In the genomic region with DNA sequence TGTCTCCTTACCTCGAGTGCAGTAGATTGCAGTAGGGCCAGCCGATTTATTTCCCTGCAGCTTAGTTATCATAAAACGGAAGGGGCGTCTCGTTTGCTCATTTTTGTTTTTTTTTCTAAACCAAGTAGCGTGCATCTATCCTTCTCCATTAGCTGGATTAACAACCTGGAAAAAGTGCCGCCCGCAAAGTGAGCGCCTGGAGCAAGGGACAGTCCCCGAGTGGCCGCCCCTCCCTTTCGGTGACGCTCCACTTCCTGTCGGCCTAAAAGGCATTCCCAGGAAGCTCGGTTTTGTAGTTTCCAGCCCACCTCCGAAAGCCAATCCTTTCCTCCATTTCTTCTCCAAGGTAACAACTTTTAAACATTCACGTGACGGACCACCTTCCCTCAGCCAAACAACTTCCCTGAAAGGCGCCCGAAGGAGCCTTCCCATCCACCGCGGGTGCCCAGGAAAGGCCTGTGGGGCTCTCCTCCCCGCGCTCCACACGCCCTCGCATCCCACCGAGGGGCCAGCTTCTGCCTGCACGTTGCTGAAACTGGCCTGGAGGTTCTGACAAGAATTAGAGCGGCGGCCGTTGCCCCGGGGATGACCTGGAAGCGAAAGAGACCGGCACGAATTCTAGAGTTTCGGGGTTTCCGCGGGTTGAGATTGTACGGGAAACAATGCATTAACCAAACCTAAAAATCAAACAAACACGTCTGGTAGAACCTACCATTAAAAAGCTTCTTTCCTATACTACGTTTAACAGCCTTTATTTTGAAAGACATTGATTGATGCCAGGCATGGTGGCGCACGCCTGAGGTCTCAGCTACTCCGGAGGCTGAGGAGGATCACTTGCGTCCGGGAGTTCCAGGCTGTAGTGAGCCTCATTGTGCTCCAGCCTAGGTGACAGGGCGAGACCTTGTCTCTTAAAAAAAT, we compare ENCODE assay signal across 8 cellular contexts. TPM values are rescaled to one million over a fixed set of nuclear protein-coding genes. Genes with fewer than 3 reads are reported as not detected.
DNase-seq lines count a peak whose midpoint lies in the region; ATAC-seq, FAIRE-seq and TF ChIP-seq lines count a peak whose summit lies in the region.

A gene with protein sequence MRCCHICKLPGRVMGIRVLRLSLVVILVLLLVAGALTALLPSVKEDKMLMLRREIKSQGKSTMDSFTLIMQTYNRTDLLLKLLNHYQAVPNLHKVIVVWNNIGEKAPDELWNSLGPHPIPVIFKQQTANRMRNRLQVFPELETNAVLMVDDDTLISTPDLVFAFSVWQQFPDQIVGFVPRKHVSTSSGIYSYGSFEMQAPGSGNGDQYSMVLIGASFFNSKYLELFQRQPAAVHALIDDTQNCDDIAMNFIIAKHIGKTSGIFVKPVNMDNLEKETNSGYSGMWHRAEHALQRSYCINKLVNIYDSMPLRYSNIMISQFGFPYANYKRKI (minus strand): TSS at position 221 of the 918 bp plus-strand sequence. CDS start 6,085 bp downstream, outside the sequence.

- peaks cover 26% of the 10 kb centered on the region for H3K4me1 ChIP-seq in endothelial cell of umbilical vein (ENCODE audit: control insufficient read depth, extremely low read depth, insufficient read depth, low read length)

- no peaks in the 10 kb centered on the region for H4K20me1 ChIP-seq in endothelial cell of umbilical vein (replicated peaks; ENCODE audit: control insufficient read depth, extremely low read depth, insufficient read depth, low read length)

- POLR2A ChIA-PET in endothelial cell of umbilical vein (lab: Charles Lee): interaction anchor here (1.1 to 1.4 kb wide), 2 partner anchors 345 to 394 kb away, joined by 3 to 4 read pairs; no protein-coding TSS in a partner anchor

- peaks cover 3% of the 10 kb centered on the region for H3K9me3 ChIP-seq in endothelial cell of umbilical vein (replicated peaks; ENCODE audit: control insufficient read depth, insufficient read depth, low read length)

- H3K79me2 ChIP-seq in endothelial cell of umbilical vein (ENCODE audit: control insufficient read depth, insufficient read depth, low read length): peaks cover 53% of the 10 kb centered on the region

- CTCF ChIA-PET in endothelial cell of umbilical vein (lab: Charles Lee): interaction anchor here (0.8 to 2.1 kb wide), 10 partner anchors 10 to 543 kb away, joined by 3 to 23 read pairs (median 5); no protein-coding TSS in a partner anchor

- H3K36me3 Mint-ChIP-seq in mesothelial cell of epicardium: peaks cover 27% of the 10 kb centered on the region

- H3K27me3 ChIP-seq in endothelial cell of umbilical vein (ENCODE audit: control insufficient read depth in 2 of 2, insufficient read depth in 2 of 2, low read length in 2 of 2): no peaks in the 10 kb centered on the region

- peak within 1 kb of the TSS; percentile 96 for H3K4me2 ChIP-seq in endothelial cell of umbilical vein (ENCODE audit: insufficient read depth, low read length)

- intact Hi-C loops in endothelial cell of umbilical vein (cut with micrococcal nuclease): loop anchor here (1.0 to 10.0 kb wide), 4 partner anchors 341 to 760 kb away; a partner anchor contains a TSS

- peak within 1 kb of the TSS; percentile 98 for H3K27ac Mint-ChIP-seq in mesothelial cell of epicardium

- H3K27me3 Mint-ChIP-seq in mesothelial cell of epicardium (ENCODE audit: low read depth): no peaks in the 10 kb centered on the region

- DNase-seq in COR-L47 (lab: John Stamatoyannopoulos, UW): peak; percentile 86
- DNase-seq in HTR-8/SVneo (ENCODE audit: insufficient read length, low spot score): peak; percentile 53
- DNase-seq in NOMO-1 treated with dmso at 0.1 percent for 144 hours (lab: John Stamatoyannopoulos, UW; ENCODE audit: unreplicated experiment): peak; percentile 35
- peak; percentile 33 for DNase-seq in activated T-cell treated with anti-CD3 and anti-CD28 coated beads for 1 hour (ENCODE audit: low read depth)
- peak; percentile 84 for DNase-seq in endothelial cell of umbilical vein (ENCODE audit: low read depth, low spot score)
- peak; percentile 61 to 79 for DNase-seq in mesothelial cell of epicardium (ENCODE audit: low spot score in 2 of 2, unreplicated experiment in 2 of 2)
- peak; percentile 8 to 21 for DNase-seq in stimulated activated CD8-positive, alpha-beta memory T cell treated with anti-CD3 and anti-CD28 coated beads, Interleukin-2, amount 100 ng/mL, for 1 hour (ENCODE audit: low read depth in 2 of 2)

- H3K9me3 Mint-ChIP-seq in mesothelial cell of epicardium: peaks cover 12% of the 10 kb centered on the region

- dilution Hi-C loops in endothelial cell of umbilical vein (cut with MboI; ENCODE audit: extremely low pct_ligation_motif_present, low sequenced_read_pairs): no loop called here

- peak; percentile 42 for ATAC-seq in GM21360 (IDR thresholded peaks at IDR 0.05; ENCODE audit: unreplicated experiment)

- H3K4me1 Mint-ChIP-seq in mesothelial cell of epicardium: peaks cover 38% of the 10 kb centered on the region

- H2AFZ ChIP-seq in endothelial cell of umbilical vein (ENCODE audit: low read depth, low read length): peak within 1 kb of the TSS; percentile 79

- H3K4me3 Mint-ChIP-seq in mesothelial cell of epicardium: peak within 1 kb of the TSS; percentile 99

- TSS peak; percentile 47 for BruUV-seq in endothelial cell of umbilical vein (replicated peaks; lab: Mats Ljungman, UMichigan)

- peaks cover 0 to 4% of the 10 kb centered on the region in 2 experiments for H3K36me3 ChIP-seq in endothelial cell of umbilical vein (ENCODE audit: control insufficient read depth in 2 of 2, extremely low read depth in 1 of 2, insufficient read depth in 2 of 2, low read length in 2 of 2)

- H3K4me3 ChIP-seq in endothelial cell of umbilical vein (replicated peaks in 1 of 3; ENCODE audit: insufficient read depth in 1 of 3, low read depth in 1 of 3, low read length in 3 of 3): peak within 1 kb of the TSS; percentile 87 to 91 (median 91)

- FAIRE-seq in HTR-8/SVneo (lab: Jason Lieb, UNC) (no peak), endothelial cell of umbilical vein (lab: Jason Lieb, UNC) (peak; percentile 81)

- peak within 1 kb of the TSS; percentile 98 for H3K9ac ChIP-seq in endothelial cell of umbilical vein (replicated peaks; ENCODE audit: extremely low read depth, insufficient read depth, low read length)

- H3K9me1 ChIP-seq in endothelial cell of umbilical vein (replicated peaks; ENCODE audit: control insufficient read depth, extremely low read depth, insufficient read depth, low read length): no peaks in the 10 kb centered on the region

- TF ChIP-seq POLR2A in endothelial cell of umbilical vein (IDR thresholded peaks at IDR 0.05; ENCODE audit: low read depth, low read length): no peak

- TF ChIP-seq CTCF in endothelial cell of umbilical vein (IDR thresholded peaks at IDR 0.05; ENCODE audit: extremely low read depth in 1 of 2, insufficient read depth in 1 of 2, low read depth in 1 of 2, low read length in 2 of 2) (no peak), mesothelial cell of epicardium (IDR thresholded peaks at IDR 0.05; ENCODE audit: unreplicated experiment) (no peak)

- peak within 1 kb of the TSS; percentile 93 for H3K27ac ChIP-seq in endothelial cell of umbilical vein (ENCODE audit: insufficient read depth, low read depth, low read length)

TF ChIP-seq in endothelial cell of umbilical vein, 7 proteins besides CTCF, POLR2A, EP300 and RAD21:
- TF ChIP-seq POLR2AphosphoS5 (IDR thresholded peaks at IDR 0.05; ENCODE audit: insufficient read depth, low read depth, low read length): peak; percentile 54
- TF ChIP-seq JUN (IDR thresholded peaks at IDR 0.05; ENCODE audit: borderline replicate concordance, insufficient read depth, insufficient read length, low read depth): no peak
- TF ChIP-seq, protein P1, sequence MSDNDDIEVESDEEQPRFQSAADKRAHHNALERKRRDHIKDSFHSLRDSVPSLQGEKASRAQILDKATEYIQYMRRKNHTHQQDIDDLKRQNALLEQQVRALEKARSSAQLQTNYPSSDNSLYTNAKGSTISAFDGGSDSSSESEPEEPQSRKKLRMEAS (IDR thresholded peaks at IDR 0.05; ENCODE audit: insufficient read depth, insufficient read length): no peak
- TF ChIP-seq MYC (IDR thresholded peaks at IDR 0.05; ENCODE audit: low read depth, low read length): no peak
- TF ChIP-seq GATA2 (IDR thresholded peaks at IDR 0.05; ENCODE audit: insufficient read depth, insufficient read length, low read depth, low read length): no peak
- TF ChIP-seq EZH2 (IDR thresholded peaks at IDR 0.05; ENCODE audit: borderline replicate concordance, low read depth, low read length, severe bottlenecking): no peak
- peak; percentile 7 for TF ChIP-seq FOS (IDR thresholded peaks at IDR 0.05; ENCODE audit: borderline replicate concordance, insufficient read depth, low read length)

RNA-seq across cellular contexts. Expression of the gene that starts here (rescaled TPM):
- 29.2 and 30.7 TPM in 2 replicates for total RNA-seq in endothelial cell of umbilical vein
- 14.4 and 19.4 TPM in 2 replicates for polyA plus RNA-seq in endothelial cell of umbilical vein
- polyA plus RNA-seq in endothelial cell of umbilical vein (2011; cell fraction: cytosol; rRNA removed): 16.4 and 19.2 TPM in 2 replicates
- 40.5 and 50.8 TPM in 2 replicates for polyA plus RNA-seq in endothelial cell of umbilical vein (2011; cell fraction: nucleus; rRNA removed)
- 34.9 and 46.0 TPM in 2 replicates for polyA plus RNA-seq in endothelial cell of umbilical vein (2012)
- 17.4 and 18.8 TPM in 2 replicates for polyA minus RNA-seq in endothelial cell of umbilical vein
- polyA minus RNA-seq in endothelial cell of umbilical vein (2011; cell fraction: cytosol; rRNA and poly(A)+ RNA removed): 5.3 TPM
- 28.3 and 41.5 TPM in 2 replicates for polyA minus RNA-seq in endothelial cell of umbilical vein (2011; cell fraction: nucleus; rRNA and poly(A)+ RNA removed)
- total RNA-seq in mesothelial cell of epicardium: 49.8 to 52.0 TPM (median 50.2 TPM) in 3 replicates

Comparison
In these comparisons a context has a peak if more than half of its experiments do, and no peak if none do; other contexts are left out.
1. Peak in every context shown above with its lines: DNase-seq, ATAC-seq, H3K4me3 ChIP-seq and H3K27ac ChIP-seq.
2. DNase-seq: peak in every context shown above with its lines; median percentile 86 in COR-L47; 84 in endothelial cell of umbilical vein; 70 in mesothelial cell of epicardium; 53 in HTR-8/SVneo; 35 in NOMO-1 treated with dmso at 0.1 percent for 144 hours; 33 in activated T-cell treated with anti-CD3 and anti-CD28 coated beads for 1 hour; 14 in stimulated activated CD8-positive, alpha-beta memory T cell treated with anti-CD3 and anti-CD28 coated beads, Interleukin-2, amount 100 ng/mL, for 1 hour.